8 cellular contexts compared by ENCODE assay signal in the genomic region with DNA sequence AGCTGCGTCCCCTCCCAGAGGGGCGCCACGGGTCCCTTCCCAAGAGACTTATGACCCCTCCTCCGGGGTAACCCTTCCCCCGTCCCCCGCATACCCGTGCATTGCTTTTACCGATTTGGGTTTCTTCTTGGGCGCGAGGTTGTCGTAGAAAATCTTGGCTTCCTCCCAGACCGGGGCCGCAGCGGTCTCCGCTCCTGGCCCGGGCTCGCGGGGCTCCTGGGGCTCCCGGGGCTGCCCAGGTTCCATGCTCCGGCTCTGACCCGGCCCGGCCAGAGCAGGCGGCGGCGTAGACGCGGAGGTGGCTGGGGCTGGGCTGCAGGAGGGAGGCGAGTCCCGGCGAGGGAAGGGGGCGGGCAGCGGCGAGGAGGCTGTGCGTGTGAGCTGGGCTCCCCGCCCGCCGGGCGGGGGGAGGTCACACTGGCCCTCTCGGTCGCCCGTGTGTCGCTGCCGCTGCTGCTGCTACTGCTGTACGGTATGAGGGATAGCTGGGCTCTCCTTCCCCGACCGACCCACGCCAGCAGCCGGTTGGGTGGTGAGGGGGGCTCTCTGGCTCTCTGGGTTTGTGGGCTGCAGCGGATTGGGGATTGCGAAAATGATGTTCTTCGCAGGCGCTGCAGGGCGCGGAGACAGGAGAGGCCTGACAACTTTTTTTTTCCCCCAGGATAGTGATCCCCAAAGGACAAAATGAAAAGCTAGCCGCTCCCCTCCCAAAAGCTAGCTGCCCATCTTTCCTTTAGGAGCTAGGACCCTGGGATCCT. TPM values are rescaled to one million over a fixed set of nuclear protein-coding genes. Genes with fewer than 3 reads are reported as not detected.
DNase-seq lines count a peak whose midpoint lies in the region; ATAC-seq, FAIRE-seq and TF ChIP-seq lines count a peak whose summit lies in the region.

Gene NT5C1A, minus strand, starts transcription at position 315 of the 758 bp plus-strand sequence. Its CDS starts 69 bp downstream, at position 246.

- H3K36me3 ChIP-seq in K562 (ENCODE audit: control insufficient read depth, insufficient read depth, low read length), result no peaks in the 10 kb centered on the region
- no peaks in the 10 kb centered on the region for H3K36me3 ChIP-seq in iPS-20b (ENCODE audit: insufficient read depth, low read depth, low read length)

- DNase-seq in NCI-H2227 (lab: John Stamatoyannopoulos, UW; ENCODE audit: unreplicated experiment) (peak; percentile 68), K562 (ENCODE audit: extremely low read depth in 1 of 4, low spot score in 3 of 4) (peak in 3 of 4 experiments; percentile 43 to 71 (median 70)), putamen (ENCODE audit: low spot score) (no peak), SHP77 (lab: John Stamatoyannopoulos, UW) (no peak)
- peak; percentile 26 for DNase-seq in stimulated activated CD4-positive, alpha-beta T cell treated with anti-CD3 and anti-CD28 coated beads, Interleukin-4, amount 100 ng/mL, for 24 hours

- CTCF ChIA-PET in K562 (lab: Yijun Ruan, JAX; ENCODE audit: low intra/inter-chr PET ratio), result interaction anchor here (0.6 to 2.7 kb wide), 3 partner anchors 14 to 128 kb away, joined by 4 to 24 read pairs (median 9); no protein-coding TSS in a partner anchor

- H3K4me3 ChIP-seq in GM08714 (ENCODE audit: low read length) (peak within 1 kb of the TSS; percentile 2; the same call in 1 of the 2 replicates), K562 (peak within 1 kb of the TSS; percentile 12; the same call in 1 of the 2 replicates), iPS-20b (ENCODE audit: low read length) (peak within 1 kb of the TSS; percentile 68; the same call in 1 of the 2 replicates)

- POLR2A ChIA-PET in K562 (lab: Yijun Ruan, JAX), result interaction anchor here (0.5 to 1.5 kb wide), 5 partner anchors 9 to 76 kb away, joined by 3 to 4 read pairs (median 3); no protein-coding TSS in a partner anchor

- no peak within 1 kb of the TSS for H3K27ac ChIP-seq in K562 (ENCODE audit: extremely low read depth, low read depth, low read length)
- H3K27ac ChIP-seq in iPS-20b (ENCODE audit: low read length), result no peak within 1 kb of the TSS

- H3K27me3 ChIP-seq in K562 (ENCODE audit: control insufficient read depth in 2 of 2, insufficient read depth in 2 of 2, low read length in 2 of 2) (peaks cover 24 to 47% of the 10 kb centered on the region in 2 experiments; a peak in 3 of 5 replicates), iPS-20b (ENCODE audit: insufficient read depth, low read length) (peaks cover 97% of the 10 kb centered on the region)

- no peak for TF ChIP-seq EP300 in K562 (IDR thresholded peaks at IDR 0.05; ENCODE audit: low read length)

- peak within 1 kb of the TSS; percentile 41; the same call in 1 of the 2 replicates for H2AFZ ChIP-seq in K562 (ENCODE audit: low read depth, low read length)

- H3K4me2 ChIP-seq in K562 (ENCODE audit: insufficient read depth, low read length), result no peak within 1 kb of the TSS; the same call in 1 of the 2 replicates

- no peak for TF ChIP-seq CTCF in K562 (IDR thresholded peaks at IDR 0.05 in 2 of 3, conservative IDR thresholded peaks at IDR 0.05 in 1 of 3; ENCODE audit: insufficient read depth in 2 of 3, low read depth in 1 of 3, low read length in 3 of 3)

- no peak for TF ChIP-seq RAD21 in K562 (CRISPR knock-in tag; conservative IDR thresholded peaks at IDR 0.05 in 1 of 2, IDR thresholded peaks at IDR 0.05 in 1 of 2)

- FAIRE-seq in K562 (lab: Jason Lieb, UNC), result no peak

- BruUV-seq in K562 (replicated peaks; lab: Mats Ljungman, UMichigan), result no TSS peak

- H3K4me1 ChIP-seq in K562 (replicated peaks in 1 of 2; ENCODE audit: control insufficient read depth in 2 of 2, insufficient read depth in 2 of 2, low read length in 2 of 2), result peaks cover 6 to 18% of the 10 kb centered on the region in 2 experiments; a peak in 4 of 5 replicates
- peaks cover 3% of the 10 kb centered on the region; the same call in 1 of the 2 replicates for H3K4me1 ChIP-seq in iPS-20b (ENCODE audit: insufficient read depth, low read length)

- in situ Hi-C loops in K562 (cut with MboI), result no loop called here

- no peaks in the 10 kb centered on the region for H3K79me2 ChIP-seq in K562 (ENCODE audit: control insufficient read depth, insufficient read depth, low read length)

- H3K9me3 ChIP-seq in K562 (replicated peaks; ENCODE audit: control insufficient read depth, insufficient read depth, low read depth, low read length) (no peaks in the 10 kb centered on the region), iPS-20b (ENCODE audit: insufficient read depth, low read depth, low read length) (no peaks in the 10 kb centered on the region)

- H3K9me1 ChIP-seq in K562 (ENCODE audit: control insufficient read depth, insufficient read depth, low read length), result no peaks in the 10 kb centered on the region

- H4K20me1 ChIP-seq in K562 (replicated peaks; ENCODE audit: control insufficient read depth, insufficient read depth, low read length), result 0 out of 2 replicates have a peak, but pooled peaks cover 6% of the 10 kb centered on the region

- TF ChIP-seq POLR2A in K562 (conservative IDR thresholded peaks at IDR 0.05), result no peak

- 7% methylated on average over 46 of the region's 55 CpGs for WGBS in K562 (ENCODE audit: insufficient coverage, low coverage, missing lambda C conversion rate)

- peak within 1 kb of the TSS in 1 of 2 experiments; percentile 84; a peak in 2 of 4 replicates for H3K9ac ChIP-seq in K562 (ENCODE audit: insufficient read depth in 1 of 2, low read depth in 2 of 2, low read length in 2 of 2)
- H3K9ac ChIP-seq in iPS-20b (ENCODE audit: low read depth, low read length), result no peak within 1 kb of the TSS

- ATAC-seq in K562 (peak; percentile 36), GM19023 (IDR thresholded peaks at IDR 0.05; ENCODE audit: unreplicated experiment) (no peak)

- intact Hi-C loops in K562 (cut with micrococcal nuclease), result loop anchor here (5.0 kb wide), 1 partner anchor 50 kb away; no protein-coding TSS in a partner anchor

TF ChIP-seq in K562, 482 proteins besides CTCF, POLR2A, EP300 and RAD21:
- TF ChIP-seq HNRNPL (IDR thresholded peaks at IDR 0.05; ENCODE audit: low read depth, low read length), result no peak
- no peak for TF ChIP-seq ZNF668 (CRISPR knock-in tag; IDR thresholded peaks at IDR 0.05)
- no peak for TF ChIP-seq LARP7 (IDR thresholded peaks at IDR 0.05)
- TF ChIP-seq ZSCAN29 (IDR thresholded peaks at IDR 0.05), result 0 out of 2 replicates have a peak, but pooled peaks have one; percentile 65
- peak; percentile 15 for TF ChIP-seq VEZF1 (CRISPR knock-in tag; IDR thresholded peaks at IDR 0.05)
- TF ChIP-seq EZH2 (IDR thresholded peaks at IDR 0.05; ENCODE audit: borderline replicate concordance, low read depth, low read length), result 0 out of 2 replicates have a peak, but pooled peaks have one; percentile 53
- 0 out of 2 replicates have a peak, but pooled peaks have one; percentile 14 for TF ChIP-seq CEBPB (tag; IDR thresholded peaks at IDR 0.05)
- TF ChIP-seq ZBTB7A (IDR thresholded peaks at IDR 0.05; ENCODE audit: borderline replicate concordance, control insufficient read depth, low read depth, low read length), result peak; percentile 16; the same call in 1 of the 2 replicates
- TF ChIP-seq, protein P1, sequence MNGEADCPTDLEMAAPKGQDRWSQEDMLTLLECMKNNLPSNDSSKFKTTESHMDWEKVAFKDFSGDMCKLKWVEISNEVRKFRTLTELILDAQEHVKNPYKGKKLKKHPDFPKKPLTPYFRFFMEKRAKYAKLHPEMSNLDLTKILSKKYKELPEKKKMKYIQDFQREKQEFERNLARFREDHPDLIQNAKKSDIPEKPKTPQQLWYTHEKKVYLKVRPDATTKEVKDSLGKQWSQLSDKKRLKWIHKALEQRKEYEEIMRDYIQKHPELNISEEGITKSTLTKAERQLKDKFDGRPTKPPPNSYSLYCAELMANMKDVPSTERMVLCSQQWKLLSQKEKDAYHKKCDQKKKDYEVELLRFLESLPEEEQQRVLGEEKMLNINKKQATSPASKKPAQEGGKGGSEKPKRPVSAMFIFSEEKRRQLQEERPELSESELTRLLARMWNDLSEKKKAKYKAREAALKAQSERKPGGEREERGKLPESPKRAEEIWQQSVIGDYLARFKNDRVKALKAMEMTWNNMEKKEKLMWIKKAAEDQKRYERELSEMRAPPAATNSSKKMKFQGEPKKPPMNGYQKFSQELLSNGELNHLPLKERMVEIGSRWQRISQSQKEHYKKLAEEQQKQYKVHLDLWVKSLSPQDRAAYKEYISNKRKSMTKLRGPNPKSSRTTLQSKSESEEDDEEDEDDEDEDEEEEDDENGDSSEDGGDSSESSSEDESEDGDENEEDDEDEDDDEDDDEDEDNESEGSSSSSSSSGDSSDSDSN (IDR thresholded peaks at IDR 0.05; ENCODE audit: borderline replicate concordance in 1 of 2, low read depth in 2 of 2, low read length in 2 of 2), result 0 out of 4 replicates have a peak, but pooled peaks of 1 of the 2 experiments have one; percentile 17

RNA-seq across cellular contexts. Expression of gene NT5C1A, which starts in this region (rescaled TPM):
- not detected in 2 replicates for total RNA-seq in K562 (2011; cell fraction: chromatin; rRNA removed; ENCODE audit: low replicate concordance)
- 0.33 TPM in 1 of 2 replicates, not detected in the other for total RNA-seq in K562 (2011; cell fraction: nucleolus; rRNA removed)
- not detected in 2 replicates for total RNA-seq in K562 (2011; cell fraction: nucleoplasm; rRNA removed)
- total RNA-seq in K562 (2014; rRNA removed) (not detected in 2 replicates), K562 (2014; rRNA removed; fragmentation: Illumina TruSeq; extraction: Trizol) (not detected in 2 replicates), K562 (2015; rRNA removed; fragmentation: Illumina TruSeq; extraction: Trizol) (not detected in 2 replicates), K562 (2021) (not detected in 2 replicates)
- polyA plus RNA-seq in K562 (2011; rRNA removed) (not detected in 2 replicates), K562 (2014; fragmentation: Illumina TruSeq; extraction: Trizol) (not detected in 2 replicates), K562 (2014; fragmentation: Nextera tagmentation; extraction: Ambion mirVana) (not detected), K562 (2014; rRNA removed) (not detected in 2 replicates)
- polyA plus RNA-seq in K562 (2011; cell fraction: cytosol; rRNA removed), result not detected in 2 replicates
- not detected in 2 replicates for polyA plus RNA-seq in K562 (2011; cell fraction: nucleus; rRNA removed)
- not detected in 2 replicates for polyA plus RNA-seq in K562 (2012)
- not detected in 2 replicates for polyA minus RNA-seq in K562 (2011; rRNA and poly(A)+ RNA removed)
- polyA minus RNA-seq in K562 (2011; cell fraction: cytosol; rRNA and poly(A)+ RNA removed), result not detected in 2 replicates
- not detected in 2 replicates for polyA minus RNA-seq in K562 (2011; cell fraction: nucleus; rRNA and poly(A)+ RNA removed)

Comparison
In these comparisons a context has a peak if more than half of its experiments do, and no peak if none do; other contexts are left out.
1. Peak in DNase-seq, ATAC-seq and H3K4me3 ChIP-seq in K562; RNA of the gene not detected or under 1 TPM.
2. H3K4me3 ChIP-seq: peak in every context shown above with its lines; median percentile 68 in iPS-20b; 12 in K562; 2 in GM08714.
3. DNase-seq: peak in NCI-H2227 (single experiment) and stimulated activated CD4-positive, alpha-beta T cell treated with anti-CD3 and anti-CD28 coated beads, Interleukin-4, amount 100 ng/mL, for 24 hours (single experiment); none in putamen (single experiment) and SHP77 (0 of 2).